In the genomic region with DNA sequence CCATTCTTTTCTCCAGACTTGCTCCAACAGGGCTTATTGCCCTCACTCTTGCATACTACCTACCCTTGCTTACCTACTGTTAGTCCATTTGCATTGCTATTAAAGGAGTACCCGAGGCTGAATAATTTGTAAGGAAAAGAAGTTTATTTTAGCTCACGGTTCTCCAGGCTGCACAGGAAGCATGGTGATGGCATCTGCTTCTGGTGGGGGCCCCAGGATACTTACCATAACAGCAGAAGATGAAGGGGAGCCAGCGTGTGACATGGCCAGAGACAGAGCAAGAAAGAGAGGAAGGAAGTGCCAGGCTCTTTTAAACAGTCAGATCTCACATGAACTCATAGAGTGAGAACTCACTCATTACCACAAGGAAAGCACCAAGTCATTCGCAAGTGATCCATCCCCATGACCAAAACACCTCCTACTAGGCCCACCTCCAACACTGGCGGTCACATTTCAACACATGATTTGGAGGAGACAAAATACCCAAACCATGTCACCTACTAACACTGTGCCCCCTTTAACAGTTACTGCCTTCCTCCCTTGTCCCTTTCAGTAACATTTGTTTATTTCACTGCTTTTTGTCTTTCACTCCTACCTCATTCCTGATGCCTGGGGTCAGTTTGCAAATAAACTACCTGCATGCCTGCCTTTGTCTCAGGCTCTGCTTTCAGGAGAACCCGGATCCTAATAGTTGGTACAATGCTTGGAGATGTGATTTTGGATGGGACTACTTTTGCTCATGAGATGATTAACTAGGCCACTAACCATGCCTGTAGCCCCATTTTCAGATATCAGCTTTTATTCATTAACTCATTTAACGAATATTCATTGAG, we compare ENCODE assay signal across 9 cellular contexts. TPM values are rescaled to one million over a fixed set of nuclear protein-coding genes. Genes with fewer than 3 reads are reported as not detected.
DNase-seq lines count a peak whose midpoint lies in the region; ATAC-seq, FAIRE-seq and TF ChIP-seq lines count a peak whose summit lies in the region.
"Had no signal": no experiment of that assay in that cellular context is flagged by ENCODE, and none has a peak within 500 bp of the region (broad histone marks: within the 10 kb centered on the region; RNA-seq: fewer than 3 reads in every experiment).

No MANE protein-coding gene starts in this region.

- intact Hi-C loops in testis (cut with DNase I; ENCODE audit: low total_unique reads), result no loop called here

- no peaks in the 10 kb centered on the region for H3K36me3 ChIP-seq in testis (ENCODE audit: low read depth, missing control alignments)

- no peak for DNase-seq in GM12891 (ENCODE audit: insufficient read length, low spot score)
- no peak for DNase-seq in activated naive CD8-positive, alpha-beta T cell treated with anti-CD3 and anti-CD28 coated beads, Interleukin-2, amount 50 U/mL, for 24 hours
- DNase-seq in HFFc6, result no peak
- DNase-seq in testis, result no peak
- no peak for DNase-seq in stimulated activated CD4-positive, alpha-beta T cell treated with anti-CD3 and anti-CD28 coated beads, Interleukin-2, amount 100 ng/mL, for 24 hours
- DNase-seq in RKO (ENCODE audit: low spot score), result no peak
- DNase-seq: central memory CD4-positive, alpha-beta T cell had no signal

- TF ChIP-seq CTCF in HFFc6 (IDR thresholded peaks at IDR 0.05) (no peak), testis (IDR thresholded peaks at IDR 0.05) (no peak)

- no peak overlapping the region for H3K27ac Mint-ChIP-seq in activated naive CD8-positive, alpha-beta T cell treated with anti-CD3 and anti-CD28 coated beads, Interleukin-2, amount 50 U/mL, for 24 hours
- H3K27ac Mint-ChIP-seq in HFFc6, result no peak overlapping the region

- no peaks in the 10 kb centered on the region for H3K9me3 ChIP-seq in testis

- no peak overlapping the region for H3K27ac ChIP-seq in testis

- no peak overlapping the region for H3K4me3 ChIP-seq in testis

- peak; percentile 28 for FAIRE-seq in GM12891 (lab: Jason Lieb, UNC)

- H3K4me3 Mint-ChIP-seq in activated naive CD8-positive, alpha-beta T cell treated with anti-CD3 and anti-CD28 coated beads, Interleukin-2, amount 50 U/mL, for 24 hours, result no peak overlapping the region
- no peak overlapping the region for H3K4me3 Mint-ChIP-seq in HFFc6

- H3K9me3 Mint-ChIP-seq in activated naive CD8-positive, alpha-beta T cell treated with anti-CD3 and anti-CD28 coated beads, Interleukin-2, amount 50 U/mL, for 24 hours, result no peaks in the 10 kb centered on the region
- H3K9me3 Mint-ChIP-seq in HFFc6, result no peaks in the 10 kb centered on the region

- H3K27me3 Mint-ChIP-seq in activated naive CD8-positive, alpha-beta T cell treated with anti-CD3 and anti-CD28 coated beads, Interleukin-2, amount 50 U/mL, for 24 hours, result peaks cover 4% of the 10 kb centered on the region
- H3K27me3 Mint-ChIP-seq in HFFc6 (ENCODE audit: insufficient read depth), result 0 out of 2 replicates have a peak, but pooled peaks cover 4% of the 10 kb centered on the region

- no peaks in the 10 kb centered on the region for H3K36me3 Mint-ChIP-seq in activated naive CD8-positive, alpha-beta T cell treated with anti-CD3 and anti-CD28 coated beads, Interleukin-2, amount 50 U/mL, for 24 hours (ENCODE audit: low read depth)
- H3K36me3 Mint-ChIP-seq in HFFc6 (ENCODE audit: low read depth), result no peaks in the 10 kb centered on the region

- peak; percentile 82 for ATAC-seq in GM19463 (IDR thresholded peaks at IDR 0.05; ENCODE audit: unreplicated experiment)
- ATAC-seq in HG03066 (IDR thresholded peaks at IDR 0.05; ENCODE audit: low read depth, unreplicated experiment), result peak; percentile 67
- ATAC-seq in activated naive CD8-positive, alpha-beta T cell treated with anti-CD3 and anti-CD28 coated beads, Interleukin-2, amount 50 U/mL, for 24 hours, result peak; percentile 66

- no peak for TF ChIP-seq POLR2A in GM12891 (IDR thresholded peaks at IDR 0.05; ENCODE audit: low read depth, low read length)
- TF ChIP-seq POLR2A in testis (IDR thresholded peaks at IDR 0.05), result no peak

- no peaks in the 10 kb centered on the region for H3K27me3 ChIP-seq in testis

- peaks cover 7% of the 10 kb centered on the region for H3K4me1 ChIP-seq in testis

- 89 to 91% methylated on average over 7 of the region's 7 CpGs for WGBS in testis, 2 donors

- peaks cover 5% of the 10 kb centered on the region for H3K4me1 Mint-ChIP-seq in activated naive CD8-positive, alpha-beta T cell treated with anti-CD3 and anti-CD28 coated beads, Interleukin-2, amount 50 U/mL, for 24 hours
- peaks cover 23% of the 10 kb centered on the region for H3K4me1 Mint-ChIP-seq in HFFc6 (ENCODE audit: low read depth)

TF ChIP-seq in GM12891, 5 proteins besides CTCF, POLR2A, EP300 and RAD21:
- TF ChIP-seq POLR2AphosphoS5 (IDR thresholded peaks at IDR 0.05; ENCODE audit: low read depth, low read length), result no peak
- peak; percentile 59 for TF ChIP-seq SPI1 (IDR thresholded peaks at IDR 0.05; ENCODE audit: low read depth, low read length)

RNA-seq across cellular contexts. Expression of a gene that starts 41.6 kb away (rescaled TPM):
- polyA plus RNA-seq in GM12891 (2012; ENCODE audit: low read depth, missing spikeins), result 1.0 TPM
- 10 to 100 TPM; 20.7 to 32.7 (median 29.5) TPM for total RNA-seq in HFFc6 (2021; fragmentation: NEBNext Ultra II Directional; extraction: Animal tissue kit (Norgen Biotek cat#: 25700))
- total RNA-seq in testis, result 10 to 100 TPM; 14.0 to 20.1 TPM
- 54.9 TPM for polyA plus RNA-seq in testis (ENCODE audit: insufficient read depth, low read depth, low replicate concordance)
